34 cellular contexts compared by ENCODE assay signal in genomic region chr9:124645274-124645673, GRCh38.
"Had no signal": no experiment of that assay in that cellular context is flagged by ENCODE, and none has a peak within 500 bp of the region (broad histone marks: within the 10 kb centered on the region; RNA-seq: fewer than 3 reads in every experiment).

No MANE protein-coding gene starts in this region.

- DNase-seq: Karpas-422, Kasumi-1, MG63, MM.1S, MV-4-11, NCI-H1048, NCI-H1092, NCI-H1092 treated with DMSO at 0.1 percent for 48 hours, NCI-H1105, NCI-H1105 treated with DMSO at 0.1 percent for 48 hours, NCI-H1417, NCI-H1417 treated with DMSO at 0.1 percent for 48 hours, NCI-H1436, NCI-H1436 treated with DMSO at 0.1 percent for 48 hours, NCI-H146, NCI-H1694, NCI-H1694 treated with DMSO at 0.1 percent for 48 hours, NCI-H187, NCI-H187 treated with DMSO at 0.1 percent for 48 hours, NCI-H1930, NCI-H2029, NCI-H2029 treated with DMSO at 0.1 percent for 48 hours, NCI-H2081, NCI-H2081 treated with DMSO at 0.1 percent for 48 hours, NCI-H2107, NCI-H2171, NCI-H2171 treated with DMSO at 0.1 percent for 48 hours, NCI-H2227 treated with DMSO at 0.1 percent for 48 hours, NCI-H226, NCI-H345, NCI-H446, NCI-H446 treated with DMSO at 0.1 percent for 48 hours, NCI-H510A, NCI-H510A treated with DMSO at 0.1 percent for 48 hours had no signal

- H3K4me3 ChIP-seq: MG63 had no signal

- H3K27me3 ChIP-seq: MG63 had no signal

- H3K36me3 ChIP-seq: MG63 had no signal
